23 cellular contexts compared by ENCODE assay signal in the genomic region with DNA sequence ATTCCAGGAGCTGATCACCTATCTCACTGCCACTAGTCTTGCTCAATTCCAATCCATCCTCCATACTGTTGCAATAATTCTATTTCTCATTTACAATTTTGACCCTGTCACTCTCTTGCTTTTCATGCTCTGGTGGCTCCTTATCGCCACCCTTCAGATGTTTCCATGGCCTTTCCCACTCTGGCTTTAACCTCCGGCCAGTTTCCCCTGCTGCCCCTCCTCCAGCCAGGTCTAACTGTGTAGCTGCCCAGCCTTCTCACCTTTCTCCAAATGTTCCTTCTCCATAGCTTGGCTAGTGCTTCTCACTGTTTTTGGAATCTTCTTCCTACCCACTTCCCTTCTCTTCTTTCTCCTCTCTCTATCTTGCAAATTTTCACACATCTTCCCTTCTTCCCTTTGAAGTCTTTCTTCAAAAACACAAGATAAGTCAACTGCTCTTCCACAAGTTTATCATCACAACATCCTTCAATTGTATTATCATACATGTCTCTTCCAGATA.
"Had no signal": no experiment of that assay in that cellular context is flagged by ENCODE, and none has a peak within 500 bp of the region (broad histone marks: within the 10 kb centered on the region; RNA-seq: fewer than 3 reads in every experiment).

No MANE protein-coding gene starts in this region.

- H3K27ac Mint-ChIP-seq: IgD-negative memory B cell had no signal

- H3K9me3 ChIP-seq: Peyer's patch, SJCRH30 had no signal

- H3K36me3 Mint-ChIP-seq: IgD-negative memory B cell had no signal

- H3K4me3 ChIP-seq: PC-9, Peyer's patch, SJCRH30 had no signal

- H3K4me1 Mint-ChIP-seq: IgD-negative memory B cell had no signal

- H3K27ac ChIP-seq: HL-60, PC-9, Peyer's patch, SJCRH30 had no signal

- H3K27me3 ChIP-seq: Peyer's patch, SJCRH30 had no signal

- DNase-seq: KBM-7; MV-4-11; NCI-H1048; NCI-H1105; NCI-H1417; NCI-H146; NCI-H1694 treated with DMSO at 0.1 percent for 48 hours; NCI-H1930; NCI-H2081; NCI-H2107; NCI-H2227 treated with DMSO at 0.1 percent for 48 hours; NCI-H446; NCI-H510A; NCI-H524 treated with DMSO at 0.1 percent for 48 hours; NCI-H69; NCI-H774; NK-92 treated with Interleukin-12 subunit alpha and Interleukin-12 subunit beta, amount 100 ng/mL, for 24 hours; PC-9; Peyer's patch; SHP77 treated with DMSO at 0.1 percent for 48 hours; SJCRH30 had no signal

- H3K4me1 ChIP-seq: Peyer's patch, SJCRH30 had no signal

- H3K36me3 ChIP-seq: Peyer's patch, SJCRH30 had no signal

- H3K4me3 Mint-ChIP-seq: IgD-negative memory B cell had no signal
